In the genomic region with DNA sequence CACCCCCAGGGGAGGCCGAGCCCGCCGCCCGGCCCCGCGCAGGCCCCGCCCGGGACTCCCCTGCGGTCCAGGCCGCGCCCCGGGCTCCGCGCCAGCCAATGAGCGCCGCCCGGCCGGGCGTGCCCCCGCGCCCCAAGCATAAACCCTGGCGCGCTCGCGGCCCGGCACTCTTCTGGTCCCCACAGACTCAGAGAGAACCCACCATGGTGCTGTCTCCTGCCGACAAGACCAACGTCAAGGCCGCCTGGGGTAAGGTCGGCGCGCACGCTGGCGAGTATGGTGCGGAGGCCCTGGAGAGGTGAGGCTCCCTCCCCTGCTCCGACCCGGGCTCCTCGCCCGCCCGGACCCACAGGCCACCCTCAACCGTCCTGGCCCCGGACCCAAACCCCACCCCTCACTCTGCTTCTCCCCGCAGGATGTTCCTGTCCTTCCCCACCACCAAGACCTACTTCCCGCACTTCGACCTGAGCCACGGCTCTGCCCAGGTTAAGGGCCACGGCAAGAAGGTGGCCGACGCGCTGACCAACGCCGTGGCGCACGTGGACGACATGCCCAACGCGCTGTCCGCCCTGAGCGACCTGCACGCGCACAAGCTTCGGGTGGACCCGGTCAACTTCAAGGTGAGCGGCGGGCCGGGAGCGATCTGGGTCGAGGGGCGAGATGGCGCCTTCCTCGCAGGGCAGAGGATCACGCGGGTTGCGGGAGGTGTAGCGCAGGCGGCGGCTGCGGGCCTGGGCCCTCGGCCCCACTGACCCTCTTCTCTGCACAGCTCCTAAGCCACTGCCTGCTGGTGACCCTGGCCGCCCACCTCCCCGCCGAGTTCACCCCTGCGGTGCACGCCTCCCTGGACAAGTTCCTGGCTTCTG, we compare ENCODE assay signal across 11 cellular contexts. TPM values are rescaled to one million over a fixed set of nuclear protein-coding genes. Genes with fewer than 3 reads are reported as not detected.
A peak's percentile ranks its signal among the peaks of the same experiment; 100 is the strongest.
DNase-seq lines count a peak whose midpoint lies in the region; ATAC-seq, FAIRE-seq and TF ChIP-seq lines count a peak whose summit lies in the region.
"Not testable (repeated sequence)": the region's sequence is repeated elsewhere in the genome, so short reads cannot be mapped to it uniquely, and the experiment has no call there.
"Had no signal": no experiment of that assay in that cellular context is flagged by ENCODE, and none has a peak within 500 bp of the region (broad histone marks: within the 10 kb centered on the region; RNA-seq: fewer than 3 reads in every experiment).

A gene (plus strand): TSS at position 167 of the 866 bp plus-strand sequence. CDS start 37 bp downstream, at position 204.

- CTCF ChIA-PET in activated CD4-positive, alpha-beta T cell treated with anti-CD3 and anti-CD28 coated beads, Interleukin-2, amount 10 ng/mL, durations not matched to agents 7 days and 5 days (lab: Charles Lee) = not testable (repeated sequence)

- H2BK5ac ChIP-seq in H9 (ENCODE audit: insufficient read length, low read length) = not testable (repeated sequence)

- in situ Hi-C loops in gastrocnemius medialis (cut with MboI; ENCODE audit: low sequenced_read_pairs in 4 of 4) = not testable (repeated sequence)

- not testable (repeated sequence) for H3K56ac ChIP-seq in H9 (ENCODE audit: insufficient read length, low read depth, low read length)

- H3K23me2 ChIP-seq in H9 (ENCODE audit: insufficient read length, low read depth, low read length, poor library complexity, severe bottlenecking) = not testable (repeated sequence)

- not testable (repeated sequence) for DNase-seq in H9; activated CD4-positive, alpha-beta T cell treated with anti-CD3 and anti-CD28 coated beads, Interleukin-2, amount 10 ng/mL, durations not matched to agents 7 days and 5 days; ascending aorta (ENCODE audit: low spot score in 2 of 2); esophagus muscularis mucosa (ENCODE audit: extremely low spot score); naive B cell; gastrocnemius medialis; urothelium cell line (ENCODE audit: low spot score)
- peak in 1 of 3 donors; percentile 25 for DNase-seq in immature natural killer cell

- peaks cover 15 to 19% of the 10 kb centered on the region in 2 experiments for H3K4me1 Mint-ChIP-seq in H9
- H3K4me1 Mint-ChIP-seq in activated CD4-positive, alpha-beta T cell treated with anti-CD3 and anti-CD28 coated beads, Interleukin-2, amount 10 ng/mL, durations not matched to agents 7 days and 5 days = peaks cover 16% of the 10 kb centered on the region
- H3K4me1 Mint-ChIP-seq in immature natural killer cell = peaks cover 15 to 20% of the 10 kb centered on the region in 2 donors
- peaks cover 4 to 21% (median 14%) of the 10 kb centered on the region in 3 donors for H3K4me1 Mint-ChIP-seq in naive B cell

- not testable (repeated sequence) for H3K4me3 ChIP-seq in ascending aorta, gastrocnemius medialis
- H3K4me3 ChIP-seq in esophagus muscularis mucosa = peak within 1 kb of the TSS in 2 of 4 donors; percentile 25 to 28

- not testable (repeated sequence) for H3K79me1 ChIP-seq in H9 (ENCODE audit: insufficient read depth, low read depth, low read length, poor library complexity, severe bottlenecking)

- TF ChIP-seq EP300 in esophagus muscularis mucosa (IDR thresholded peaks at IDR 0.05) = not testable (repeated sequence)

- not testable (repeated sequence) for H3K4ac ChIP-seq in H9 (ENCODE audit: low read depth, low read length)

- H3T11ph ChIP-seq in H9 (ENCODE audit: low read length) = not testable (repeated sequence)

- H4K20me1 ChIP-seq in H9 (ENCODE audit: control insufficient read depth, insufficient read depth, insufficient read length) = not testable (repeated sequence)

- no CpG with 5 or more reads among the region's 84 CpGs for WGBS in H9 (ENCODE audit: extremely low coverage, insufficient read length, low lambda C conversion rate)
- no CpG with 5 or more reads among the region's 84 CpGs for WGBS in esophagus muscularis mucosa

- not testable (repeated sequence) for H2AK5ac ChIP-seq in H9 (ENCODE audit: insufficient read length, low read length)

- TF ChIP-seq POLR2A in esophagus muscularis mucosa (IDR thresholded peaks at IDR 0.05; ENCODE audit: low read depth); gastrocnemius medialis (IDR thresholded peaks at IDR 0.05): not testable (repeated sequence)

- peak; percentile 36 to 43 for ATAC-seq in naive B cell (ENCODE audit: low read depth in 2 of 2)
- ATAC-seq in gastrocnemius medialis = not testable (repeated sequence)

- not testable (repeated sequence) for H3K36me3 ChIP-seq in ascending aorta, esophagus muscularis mucosa, gastrocnemius medialis

- not testable (repeated sequence) for H3K79me2 ChIP-seq in H9 (ENCODE audit: insufficient read depth, low read length)

- H3K4me1 ChIP-seq in H9 (ENCODE audit: insufficient read depth, low read length); gastrocnemius medialis: not testable (repeated sequence)
- H3K4me1 ChIP-seq in ascending aorta (peaks cover 9 to 10% of the 10 kb centered on the region in 2 donors), esophagus muscularis mucosa (peaks cover 19 to 31% (median 31%) of the 10 kb centered on the region in 4 donors)

- H3K9ac ChIP-seq in H9 (ENCODE audit: extremely low read depth, insufficient read length, low read length) = not testable (repeated sequence)

- FAIRE-seq in urothelium cell line (lab: Jason Lieb, UNC) = peak; percentile 32

- POLR2A ChIA-PET in activated CD4-positive, alpha-beta T cell treated with anti-CD3 and anti-CD28 coated beads, Interleukin-2, amount 10 ng/mL, durations not matched to agents 7 days and 5 days (lab: Charles Lee) = not testable (repeated sequence)

- H3K4me2 ChIP-seq in H9 (ENCODE audit: insufficient read depth, insufficient read length, low read length) = peak within 1 kb of the TSS; percentile 13

- H2BK15ac ChIP-seq in H9 (ENCODE audit: low read depth, low read length) = not testable (repeated sequence)

- not testable (repeated sequence) for H3K18ac ChIP-seq in H9 (ENCODE audit: insufficient read length, low read depth, low read length)

- H3K9me3 Mint-ChIP-seq in H9; activated CD4-positive, alpha-beta T cell treated with anti-CD3 and anti-CD28 coated beads, Interleukin-2, amount 10 ng/mL, durations not matched to agents 7 days and 5 days; immature natural killer cell; naive B cell: not testable (repeated sequence)

- H3K27me3 ChIP-seq in H9 (ENCODE audit: insufficient read depth, low read length) (peaks cover 49% of the 10 kb centered on the region), esophagus muscularis mucosa (peaks cover 4 to 79% (median 47%) of the 10 kb centered on the region in 4 donors), gastrocnemius medialis (peaks cover 58 to 64% (median 59%) of the 10 kb centered on the region in 3 donors)
- H3K27me3 ChIP-seq in ascending aorta = not testable (repeated sequence)

- not testable (repeated sequence) for H4K8ac ChIP-seq in H9 (replicated peaks; ENCODE audit: insufficient read length, low read depth, low read length)

- intact Hi-C loops in ascending aorta (cut with DNase I); esophagus muscularis mucosa (cut with DNase I); gastrocnemius medialis (cut with DNase I; ENCODE audit: low total_unique reads): not testable (repeated sequence)

- H2BK120ac ChIP-seq in H9 (ENCODE audit: low read depth, low read length, poor library complexity, severe bottlenecking) = not testable (repeated sequence)

- not testable (repeated sequence) for H3K14ac ChIP-seq in H9 (ENCODE audit: insufficient read depth, low read length)

- H2BK12ac ChIP-seq in H9 (ENCODE audit: insufficient read length, low read depth, low read length) = not testable (repeated sequence)

- not testable (repeated sequence) for H2BK20ac ChIP-seq in H9 (ENCODE audit: low read depth, low read length, poor library complexity, severe bottlenecking)

- H3K27ac ChIP-seq in H9 (ENCODE audit: insufficient read length, low read depth, low read length); ascending aorta; esophagus muscularis mucosa (replicated peaks in 1 of 4); gastrocnemius medialis: not testable (repeated sequence)

- H3K27ac Mint-ChIP-seq in H9 = peak within 1 kb of the TSS in 1 of 3 experiments; percentile 83; a peak in 1 of 7 replicates
- H3K27ac Mint-ChIP-seq in activated CD4-positive, alpha-beta T cell treated with anti-CD3 and anti-CD28 coated beads, Interleukin-2, amount 10 ng/mL, durations not matched to agents 7 days and 5 days; immature natural killer cell; naive B cell: not testable (repeated sequence)

- H3K36me3 Mint-ChIP-seq in H9 (ENCODE audit: insufficient read depth in 1 of 3, low read depth in 3 of 3); activated CD4-positive, alpha-beta T cell treated with anti-CD3 and anti-CD28 coated beads, Interleukin-2, amount 10 ng/mL, durations not matched to agents 7 days and 5 days (ENCODE audit: low read depth); immature natural killer cell; naive B cell: not testable (repeated sequence)

- H3K9me3 ChIP-seq in H9 (ENCODE audit: control insufficient read depth, low read depth, low read length); ascending aorta; esophagus muscularis mucosa; gastrocnemius medialis: not testable (repeated sequence)

- H3K27me3 Mint-ChIP-seq in H9 (ENCODE audit: low read depth) (peaks cover 71% of the 10 kb centered on the region), immature natural killer cell (ENCODE audit: low read depth in 3 of 3) (peaks cover 16 to 30% (median 25%) of the 10 kb centered on the region in 3 donors), naive B cell (peaks cover 22 to 45% (median 42%) of the 10 kb centered on the region in 3 donors)
- H3K27me3 Mint-ChIP-seq in activated CD4-positive, alpha-beta T cell treated with anti-CD3 and anti-CD28 coated beads, Interleukin-2, amount 10 ng/mL, durations not matched to agents 7 days and 5 days = peaks cover 48% of the 10 kb centered on the region

- not testable (repeated sequence) for H3K23ac ChIP-seq in H9 (ENCODE audit: insufficient read length, low read depth, low read length)

- H4K91ac ChIP-seq in H9 (ENCODE audit: insufficient read length, low read depth, low read length) = not testable (repeated sequence)

- not testable (repeated sequence) for H4K5ac ChIP-seq in H9 (ENCODE audit: insufficient read length, low read depth, low read length)

- peak within 1 kb of the TSS; percentile 48 to 67 for H3K4me3 Mint-ChIP-seq in H9
- H3K4me3 Mint-ChIP-seq in activated CD4-positive, alpha-beta T cell treated with anti-CD3 and anti-CD28 coated beads, Interleukin-2, amount 10 ng/mL, durations not matched to agents 7 days and 5 days = peak within 1 kb of the TSS; percentile 40
- H3K4me3 Mint-ChIP-seq in immature natural killer cell = peak within 1 kb of the TSS; percentile 42 to 67 (median 60)
- peak within 1 kb of the TSS in 7 of 8 donors; percentile 31 to 70 (median 52) for H3K4me3 Mint-ChIP-seq in naive B cell

- not testable (repeated sequence) for TF ChIP-seq CTCF in H9 (conservative IDR thresholded peaks at IDR 0.05); ascending aorta (IDR thresholded peaks at IDR 0.05); esophagus muscularis mucosa (IDR thresholded peaks at IDR 0.05); gastrocnemius medialis (IDR thresholded peaks at IDR 0.05 in 4 of 5, conservative IDR thresholded peaks at IDR 0.05 in 1 of 5)

- H2AFZ ChIP-seq in H9 (ENCODE audit: low read length) = not testable (repeated sequence)

RNA-seq across cellular contexts. Expression of the gene that starts here (rescaled TPM):
- total RNA-seq in H9 (2021) = 2.0 and 7.2 TPM in 2 replicates
- total RNA-seq in activated CD4-positive, alpha-beta T cell treated with anti-CD3 and anti-CD28 coated beads, Interleukin-2, amount 10 ng/mL, durations not matched to agents 7 days and 5 days = not detected
- total RNA-seq in ascending aorta = 585 TPM
- total RNA-seq in esophagus muscularis mucosa = 100 to 1,000 TPM in 1 of 4 donors, 10 to 100 TPM in 2, not detected in 1; 72.4 to 906 (median 98.6) TPM
- 100 to 1,000 TPM in 2 of 3 donors, 10 to 100 TPM in 1; 70.7 to 207 (median 119) TPM for polyA plus RNA-seq in immature natural killer cell
- 100 to 1,000 TPM in 3 of 6 donors, 10 to 100 TPM in 3; 42.8 to 256 (median 100) TPM for polyA plus RNA-seq in naive B cell (ENCODE audit: low read depth in 6 of 6)
- 100 to 1,000 TPM in 1 of 4 donors, 10 to 100 TPM in 2, not detected in 1; 12.3 to 172 (median 49.7) TPM for total RNA-seq in gastrocnemius medialis
- total RNA-seq: fibroblast of villous mesenchyme, PC-9, progenitor cell of endocrine pancreas had no signal
